8 cellular contexts compared by ENCODE assay signal in the genomic region with DNA sequence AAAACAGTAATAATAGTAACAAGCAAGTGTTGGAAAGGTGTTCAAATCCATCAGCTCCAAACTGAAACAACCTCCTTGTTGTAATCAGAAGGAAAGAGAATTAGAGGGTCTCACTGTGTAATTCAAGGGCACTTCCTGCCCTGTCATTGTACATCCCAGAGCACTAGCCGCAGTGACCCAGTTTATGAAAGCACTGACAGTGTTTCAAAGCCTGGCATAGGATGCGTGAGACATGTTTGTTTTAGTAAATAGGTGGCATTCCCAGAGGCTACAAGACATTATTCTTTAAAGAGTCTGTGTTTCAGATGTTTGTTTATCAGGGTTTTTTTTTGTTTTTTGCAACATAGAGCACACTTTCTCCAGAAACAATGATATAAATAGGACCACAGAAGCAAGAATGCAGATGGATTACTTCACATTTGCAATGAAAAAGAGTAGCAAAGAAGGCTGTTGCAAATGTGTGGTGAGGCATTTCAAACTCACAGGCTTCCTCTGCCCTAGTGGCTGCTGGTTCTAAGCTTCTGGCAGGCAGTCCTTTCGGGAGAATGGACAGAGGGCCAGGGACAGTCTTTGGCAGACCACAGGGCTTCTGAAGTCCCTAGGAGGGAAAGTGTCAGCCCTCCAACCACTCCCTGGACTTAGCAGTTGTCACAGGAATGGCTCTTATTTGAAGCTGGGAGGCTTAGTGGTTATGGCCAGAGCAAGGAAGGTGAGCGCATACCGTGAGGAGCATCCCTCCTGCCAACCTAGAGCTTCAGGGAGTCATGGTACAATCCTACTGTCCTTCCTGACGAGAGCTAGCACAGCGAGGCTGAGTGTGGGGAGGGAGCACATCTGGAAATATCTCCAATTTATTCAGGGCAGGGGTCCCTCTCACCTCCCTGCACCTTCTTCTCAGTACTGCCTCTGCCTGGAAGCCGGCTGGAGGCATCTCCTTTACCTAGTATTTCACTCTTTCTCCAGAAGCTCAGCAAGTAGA. TPM values are rescaled to one million over a fixed set of nuclear protein-coding genes. Genes with fewer than 3 reads are reported as not detected.
DNase-seq lines count a peak whose midpoint lies in the region; ATAC-seq and TF ChIP-seq lines count a peak whose summit lies in the region.

No MANE protein-coding gene starts in this region.

- peaks cover 19% of the 10 kb centered on the region for H3K9me3 Mint-ChIP-seq in activated T-helper 1 cell treated with anti-CD3 and anti-CD28 coated beads, Interleukin-12 subunit alpha, Interleukin-12 subunit beta, Interleukin-2, Interleukin-4 antibody, amounts not matched to agents 30 ng/mL and 10 ng/mL and 1 ng/mL, durations not matched to agents 14 hours and 24 hours and 36 hours
- peaks cover 11% of the 10 kb centered on the region for H3K9me3 Mint-ChIP-seq in nephron progenitor cell

- peaks cover 2% of the 10 kb centered on the region for H3K36me3 Mint-ChIP-seq in activated T-helper 1 cell treated with anti-CD3 and anti-CD28 coated beads, Interleukin-12 subunit alpha, Interleukin-12 subunit beta, Interleukin-2, Interleukin-4 antibody, amounts not matched to agents 30 ng/mL and 10 ng/mL and 1 ng/mL, durations not matched to agents 14 hours and 24 hours and 36 hours (ENCODE audit: low read depth)
- no peaks in the 10 kb centered on the region for H3K36me3 Mint-ChIP-seq in nephron progenitor cell (ENCODE audit: low read depth)

- peak overlapping the region; percentile 72 for H3K4me3 Mint-ChIP-seq in activated T-helper 1 cell treated with anti-CD3 and anti-CD28 coated beads, Interleukin-12 subunit alpha, Interleukin-12 subunit beta, Interleukin-2, Interleukin-4 antibody, amounts not matched to agents 30 ng/mL and 10 ng/mL and 1 ng/mL, durations not matched to agents 14 hours and 24 hours and 36 hours
- H3K4me3 Mint-ChIP-seq in nephron progenitor cell, result peak overlapping the region; percentile 59

- H3K27me3 Mint-ChIP-seq in activated T-helper 1 cell treated with anti-CD3 and anti-CD28 coated beads, Interleukin-12 subunit alpha, Interleukin-12 subunit beta, Interleukin-2, Interleukin-4 antibody, amounts not matched to agents 30 ng/mL and 10 ng/mL and 1 ng/mL, durations not matched to agents 14 hours and 24 hours and 36 hours (ENCODE audit: insufficient read depth), result no peaks in the 10 kb centered on the region
- H3K27me3 Mint-ChIP-seq in nephron progenitor cell (ENCODE audit: low read depth, poor library complexity), result no peaks in the 10 kb centered on the region

- no peak for TF ChIP-seq POLR2A in GM18505 (IDR thresholded peaks at IDR 0.05; ENCODE audit: borderline replicate concordance, extremely low read depth, insufficient read depth, insufficient read length)

- TF ChIP-seq CTCF in nephron progenitor cell (IDR thresholded peaks at IDR 0.05), result no peak

- no peak for DNase-seq in activated T-helper 1 cell treated with anti-CD3 and anti-CD28 coated beads, Interleukin-12 subunit alpha, Interleukin-12 subunit beta, Interleukin-2, Interleukin-4 antibody, amounts not matched to agents 30 ng/mL and 10 ng/mL and 1 ng/mL, durations not matched to agents 14 hours and 24 hours and 36 hours (ENCODE audit: low spot score)
- DNase-seq in nephron progenitor cell (no peak), 8988T (no peak), iPS-NIHi11 (ENCODE audit: low spot score) (no peak)
- no peak for DNase-seq in stimulated activated CD4-positive, alpha-beta T cell treated with anti-CD3 and anti-CD28 coated beads, Interleukin-4, amount 100 ng/mL, for 1 hour

- H3K27ac Mint-ChIP-seq in activated T-helper 1 cell treated with anti-CD3 and anti-CD28 coated beads, Interleukin-12 subunit alpha, Interleukin-12 subunit beta, Interleukin-2, Interleukin-4 antibody, amounts not matched to agents 30 ng/mL and 10 ng/mL and 1 ng/mL, durations not matched to agents 14 hours and 24 hours and 36 hours, result peak overlapping the region; percentile 88
- H3K27ac Mint-ChIP-seq in nephron progenitor cell, result peak overlapping the region; percentile 96

- intact Hi-C loops in activated T-helper 1 cell treated with anti-CD3 and anti-CD28 coated beads, Interleukin-12 subunit alpha, Interleukin-12 subunit beta, Interleukin-2, Interleukin-4 antibody, amounts not matched to agents 30 ng/mL and 10 ng/mL and 1 ng/mL, durations not matched to agents 14 hours and 24 hours and 36 hours (cut with micrococcal nuclease), result loop anchor here (5.0 kb wide), 1 partner anchor 36 kb away; no protein-coding TSS in a partner anchor

- ATAC-seq in GM18505 (IDR thresholded peaks at IDR 0.05; ENCODE audit: unreplicated experiment), result peak; percentile 20
- ATAC-seq in HG02642 (IDR thresholded peaks at IDR 0.05; ENCODE audit: poor library complexity, unreplicated experiment), result peak; percentile 29
- ATAC-seq in HG02571 (IDR thresholded peaks at IDR 0.05; ENCODE audit: unreplicated experiment), result no peak

- peaks cover 31% of the 10 kb centered on the region for H3K4me1 Mint-ChIP-seq in activated T-helper 1 cell treated with anti-CD3 and anti-CD28 coated beads, Interleukin-12 subunit alpha, Interleukin-12 subunit beta, Interleukin-2, Interleukin-4 antibody, amounts not matched to agents 30 ng/mL and 10 ng/mL and 1 ng/mL, durations not matched to agents 14 hours and 24 hours and 36 hours (ENCODE audit: low read depth)
- H3K4me1 Mint-ChIP-seq in nephron progenitor cell, result peaks cover 32% of the 10 kb centered on the region

RNA-seq across cellular contexts. Expression of gene TIPARP, which starts 31.4 kb away (rescaled TPM):
- total RNA-seq in activated T-helper 1 cell treated with anti-CD3 and anti-CD28 coated beads, Interleukin-12 subunit alpha, Interleukin-12 subunit beta, Interleukin-2, Interleukin-4 antibody, amounts not matched to agents 30 ng/mL and 10 ng/mL and 1 ng/mL, durations not matched to agents 14 hours and 24 hours and 36 hours, result 20.8 and 21.9 TPM in 2 replicates
